ENCODE assay signal across 14 cellular contexts in genomic region chr16:49557070-49557446, GRCh38.
DNase-seq lines count a peak whose midpoint lies in the region; ATAC-seq and TF ChIP-seq lines count a peak whose summit lies in the region.
"Had no signal": no experiment of that assay in that cellular context is flagged by ENCODE, and none has a peak within 500 bp of the region (broad histone marks: within the 10 kb centered on the region; RNA-seq: fewer than 3 reads in every experiment).

No MANE protein-coding gene starts in this region.

- no peak overlapping the region for H3K4me3 Mint-ChIP-seq in osteocyte (ENCODE audit: unreplicated experiment)
- H3K4me3 Mint-ChIP-seq: dendritic cell treated with granulocyte-macrophage colony-stimulating factor and Interleukin-4, amounts not matched to agents 40 ng/mL and 50 ng/mL, for 4 days; natural killer cell treated with Interleukin-12 subunit alpha and Interleukin-12 subunit beta and Interleukin-15 and Interleukin-18, amount 100 ng/mL, for 72 hours had no signal

- H3K9ac ChIP-seq in BLaER1 treated with 17β-estradiol and CSF1 and Interleukin-3, amounts not matched to agents 10 nM and 100 nM: peak overlapping the region in 8 of 11 experiments; percentile 2 to 61 (median 40); a peak in 12 of 22 replicates
- H3K9ac ChIP-seq in NT2/D1 (ENCODE audit: insufficient read length, low read depth): peak overlapping the region; percentile 77

- H3K9me3 ChIP-seq in BLaER1 treated with 17β-estradiol and CSF1 and Interleukin-3, amounts not matched to agents 10 nM and 100 nM (replicated peaks in 1 of 11): no peaks in the 10 kb centered on the region
- no peaks in the 10 kb centered on the region for H3K9me3 ChIP-seq in NT2/D1 (ENCODE audit: insufficient read depth, low read length)

- TF ChIP-seq CTCF in osteocyte (IDR thresholded peaks at IDR 0.05): no peak

- H3K4me1 Mint-ChIP-seq in osteocyte (ENCODE audit: unreplicated experiment): peaks cover 4% of the 10 kb centered on the region

- peak overlapping the region in 6 of 10 experiments; percentile 10 to 31 (median 25); a peak in 5 of 20 replicates for H3K4me3 ChIP-seq in BLaER1 treated with 17β-estradiol and CSF1 and Interleukin-3, amounts not matched to agents 10 nM and 100 nM
- no peak overlapping the region for H3K4me3 ChIP-seq in NT2/D1 (ENCODE audit: insufficient read length, low read depth)
- H3K4me3 ChIP-seq: GM12878, K562 had no signal

- peaks cover 4% of the 10 kb centered on the region for H3K27me3 Mint-ChIP-seq in osteocyte (ENCODE audit: unreplicated experiment)
- H3K27me3 Mint-ChIP-seq: dendritic cell treated with granulocyte-macrophage colony-stimulating factor and Interleukin-4, amounts not matched to agents 40 ng/mL and 50 ng/mL, for 4 days had no signal

- H3K9me3 Mint-ChIP-seq in osteocyte (ENCODE audit: unreplicated experiment): no peaks in the 10 kb centered on the region
- H3K9me3 Mint-ChIP-seq: dendritic cell treated with granulocyte-macrophage colony-stimulating factor and Interleukin-4, amounts not matched to agents 40 ng/mL and 50 ng/mL, for 4 days; natural killer cell treated with Interleukin-12 subunit alpha and Interleukin-12 subunit beta and Interleukin-15 and Interleukin-18, amount 100 ng/mL, for 72 hours had no signal

- H3K27ac ChIP-seq in BLaER1 treated with 17β-estradiol and CSF1 and Interleukin-3, amounts not matched to agents 10 nM and 100 nM: peak overlapping the region in 6 of 11 experiments; percentile 5 to 20 (median 9); a peak in 3 of 22 replicates
- H3K27ac ChIP-seq: foreskin keratinocyte had no signal

- H4K20me1 ChIP-seq in BLaER1 treated with 17β-estradiol and CSF1 and Interleukin-3, amounts not matched to agents 10 nM and 100 nM: peaks cover 0 to 7% (median 0%) of the 10 kb centered on the region in 11 experiments; a peak in 5 of 22 replicates

- H3K27ac Mint-ChIP-seq in osteocyte (ENCODE audit: unreplicated experiment): no peak overlapping the region
- H3K27ac Mint-ChIP-seq: dendritic cell treated with granulocyte-macrophage colony-stimulating factor and Interleukin-4, amounts not matched to agents 40 ng/mL and 50 ng/mL, for 4 days; natural killer cell treated with Interleukin-12 subunit alpha and Interleukin-12 subunit beta and Interleukin-15 and Interleukin-18, amount 100 ng/mL, for 72 hours had no signal

- H3K36me3 ChIP-seq in BLaER1 treated with 17β-estradiol and CSF1 and Interleukin-3, amounts not matched to agents 10 nM and 100 nM: peaks cover 0 to 6% (median 0%) of the 10 kb centered on the region in 11 experiments; a peak in 1 of 22 replicates
- H3K36me3 ChIP-seq in NT2/D1 (ENCODE audit: insufficient read depth, insufficient read length, low read length): peaks cover 3% of the 10 kb centered on the region

- no peaks in the 10 kb centered on the region for H3K36me3 Mint-ChIP-seq in osteocyte (ENCODE audit: unreplicated experiment)
- H3K36me3 Mint-ChIP-seq: natural killer cell treated with Interleukin-12 subunit alpha and Interleukin-12 subunit beta and Interleukin-15 and Interleukin-18, amount 100 ng/mL, for 72 hours had no signal

- no peak for ATAC-seq in HG03045 (IDR thresholded peaks at IDR 0.05; ENCODE audit: unreplicated experiment)
- no peak for ATAC-seq in HG03025 (IDR thresholded peaks at IDR 0.05; ENCODE audit: low FRiP score, unreplicated experiment)
- ATAC-seq: foreskin keratinocyte, left colon had no signal

- H3K4me1 ChIP-seq in BLaER1 treated with 17β-estradiol and CSF1 and Interleukin-3, amounts not matched to agents 10 nM and 100 nM: peaks cover 11 to 40% (median 30%) of the 10 kb centered on the region in 10 experiments; a peak in 19 of 20 replicates
- peaks cover 13% of the 10 kb centered on the region for H3K4me1 ChIP-seq in NT2/D1 (ENCODE audit: insufficient read depth, insufficient read length)
- H3K4me1 ChIP-seq: foreskin keratinocyte had no signal

- H3K4me2 ChIP-seq in BLaER1 treated with 17β-estradiol and CSF1 and Interleukin-3, amounts not matched to agents 10 nM and 100 nM: peak overlapping the region; percentile 68 to 94 (median 82)

- no peaks in the 10 kb centered on the region for H3K27me3 ChIP-seq in BLaER1 treated with 17β-estradiol and CSF1 and Interleukin-3, amounts not matched to agents 10 nM and 100 nM
- H3K27me3 ChIP-seq in NT2/D1 (ENCODE audit: insufficient read depth, insufficient read length): no peaks in the 10 kb centered on the region
- H3K27me3 ChIP-seq: foreskin keratinocyte had no signal

- peak; percentile 58 for DNase-seq in NCI-H1417 treated with DMSO at 0.1 percent for 48 hours (lab: John Stamatoyannopoulos, UW)
- DNase-seq in NT2/D1 (ENCODE audit: low read depth, low spot score): peak; percentile 67
- peak; percentile 23 for DNase-seq in medulla oblongata (ENCODE audit: extremely low spot score)
- DNase-seq in T-helper 1 cell: no peak
- DNase-seq in osteocyte (ENCODE audit: extremely low spot score, unreplicated experiment): no peak
- DNase-seq: foreskin keratinocyte, left colon had no signal

Comparison
In these comparisons a context has a peak if more than half of its experiments do, and no peak if none do; other contexts are left out.
1. DNase-seq: peak in NCI-H1417 treated with DMSO at 0.1 percent for 48 hours (single experiment), NT2/D1 (single experiment) and medulla oblongata (single experiment); none in T-helper 1 cell (0 of 5) and osteocyte (single experiment).